In genomic region chr12:79665488-79665887, GRCh38 we compare ENCODE assay signal across 12 cellular contexts.
"Had no signal": no experiment of that assay in that cellular context is flagged by ENCODE, and none has a peak within 500 bp of the region (broad histone marks: within the 10 kb centered on the region; RNA-seq: fewer than 3 reads in every experiment).

No MANE protein-coding gene starts in this region.

- H3K4me3 ChIP-seq: adrenal gland, pancreas, sigmoid colon had no signal

- H3K9me3 ChIP-seq: pancreas, sigmoid colon had no signal

- H3K27ac ChIP-seq: adrenal gland, pancreas, sigmoid colon had no signal

- H3K4me1 ChIP-seq: pancreas had no signal

- H3K36me3 ChIP-seq: adrenal gland, pancreas, sigmoid colon had no signal

- H3K27me3 ChIP-seq: adrenal gland, pancreas, sigmoid colon had no signal

- ATAC-seq: activated CD8-positive, alpha-beta T cell treated with anti-CD3 and anti-CD28 coated beads for 36 hours; naive thymus-derived CD4-positive, alpha-beta T cell; pancreas; stimulated activated effector memory CD8-positive, alpha-beta T cell treated with anti-CD3 and anti-CD28 coated beads, Interleukin-12 subunit alpha, Interleukin-12 subunit beta, amount 100 ng/mL, for 72 hours had no signal

- FAIRE-seq: pancreas had no signal

- DNase-seq: activated CD4-positive, alpha-beta T cell treated with anti-CD3 and anti-CD28 coated beads for 48 hours; activated CD8-positive, alpha-beta T cell treated with anti-CD3 and anti-CD28 coated beads for 36 hours; activated effector memory CD4-positive, alpha-beta T cell treated with anti-CD3 and anti-CD28 coated beads, Interleukin-2, amount 50 U/mL, for 16 hours; activated T-cell treated with anti-CD3 and anti-CD28 coated beads, Interleukin-2, amount 50 U/mL, for 48 hours; adrenal gland; caudate nucleus; hypothalamus; naive thymus-derived CD4-positive, alpha-beta T cell; pancreas; sigmoid colon; stimulated activated CD4-positive, alpha-beta T cell treated with anti-CD3 and anti-CD28 coated beads, Interleukin-2, amount 100 ng/mL, for 24 hours had no signal
